ENCODE assay signal across 24 cellular contexts in genomic region chr11:5887172-5887571, GRCh38.
"Had no signal": no experiment of that assay in that cellular context is flagged by ENCODE, and none has a peak within 500 bp of the region (broad histone marks: within the 10 kb centered on the region; RNA-seq: fewer than 3 reads in every experiment).

No MANE protein-coding gene starts in this region.

- H3K9me3 ChIP-seq: colonic mucosa, esophagus muscularis mucosa, esophagus squamous epithelium, gastrocnemius medialis, gastroesophageal sphincter, heart left ventricle, heart right ventricle had no signal

- H3K36me3 ChIP-seq: colonic mucosa, esophagus muscularis mucosa, esophagus squamous epithelium, gastrocnemius medialis, gastroesophageal sphincter, heart left ventricle, heart right ventricle had no signal

- DNase-seq: colonic mucosa; cortex of kidney; dermis blood vessel endothelial cell; dorsolateral prefrontal cortex; effector CD4-positive, alpha-beta T cell; effector CD8-positive, alpha-beta T cell; effector memory CD4-positive, alpha-beta T cell; effector memory CD8-positive, alpha-beta T cell; endodermal cell; erythroblast; esophagus squamous epithelium; foreskin fibroblast; foreskin keratinocyte; foreskin melanocyte; gastrocnemius medialis; glutamatergic neuron; head of caudate nucleus; heart left ventricle; heart right ventricle had no signal

- H3K27ac ChIP-seq: colonic mucosa, coronary artery, dorsolateral prefrontal cortex, epithelial cell of prostate, esophagus muscularis mucosa, esophagus squamous epithelium, foreskin keratinocyte, gastrocnemius medialis, gastroesophageal sphincter, heart left ventricle, heart right ventricle had no signal

- ATAC-seq: effector memory CD8-positive, alpha-beta T cell; esophagus mucosa; foreskin keratinocyte; gastrocnemius medialis; gastroesophageal sphincter; heart left ventricle; heart right ventricle had no signal

- H3K27me3 ChIP-seq: colonic mucosa, esophagus muscularis mucosa, esophagus squamous epithelium, foreskin keratinocyte, gastrocnemius medialis, gastroesophageal sphincter, heart left ventricle had no signal

- H3K4me3 ChIP-seq: colonic mucosa, coronary artery, dorsolateral prefrontal cortex, esophagus muscularis mucosa, esophagus squamous epithelium, gastrocnemius medialis, gastroesophageal sphincter, heart left ventricle, heart right ventricle had no signal

- H3K4me1 ChIP-seq: colonic mucosa, esophagus muscularis mucosa, esophagus squamous epithelium, foreskin keratinocyte, gastrocnemius medialis, gastroesophageal sphincter, heart left ventricle, heart right ventricle had no signal
